Comparison of ENCODE assay signal across 8 cellular contexts in genomic region chr20:31605902-31606677, GRCh38. TPM values are rescaled to one million over a fixed set of nuclear protein-coding genes. Genes with fewer than 3 reads are reported as not detected.
DNase-seq lines count a peak whose midpoint lies in the region; ATAC-seq and TF ChIP-seq lines count a peak whose summit lies in the region.

No MANE protein-coding gene starts in this region.

- no peak for TF ChIP-seq CTCF in astrocyte of the cerebellum (IDR thresholded peaks at IDR 0.05; ENCODE audit: low read depth, low read length, missing control alignments)

- no peaks in the 10 kb centered on the region for H3K9me3 Mint-ChIP-seq in immature natural killer cell
- H3K9me3 Mint-ChIP-seq in stimulated activated memory B cell treated with anti-CD40 and anti-IgM and Interleukin-4, amounts not matched to agents 10 μg/mL and 1 μg/mL and 100 μg/mL, for 72 hours: no peaks in the 10 kb centered on the region

- peak overlapping the region; percentile 65 for H3K4me3 ChIP-seq in astrocyte of the cerebellum (ENCODE audit: low read depth, low read length)

- H3K4me3 Mint-ChIP-seq in immature natural killer cell: peak overlapping the region; percentile 92 to 97 (median 94)
- H3K4me3 Mint-ChIP-seq in stimulated activated memory B cell treated with anti-CD40 and anti-IgM and Interleukin-4, amounts not matched to agents 10 μg/mL and 1 μg/mL and 100 μg/mL, for 72 hours: peak overlapping the region; percentile 96

- ATAC-seq in stimulated activated memory B cell treated with anti-CD40 and anti-IgM and Interleukin-4, amounts not matched to agents 10 μg/mL and 1 μg/mL and 100 μg/mL, for 72 hours: no peak
- no peak for ATAC-seq in HG02840 (IDR thresholded peaks at IDR 0.05; ENCODE audit: low FRiP score, unreplicated experiment)

- in situ Hi-C loops in astrocyte of the cerebellum (cut with HindIII; ENCODE audit: low sequenced_read_pairs): no loop called here

- peaks cover 22 to 31% (median 28%) of the 10 kb centered on the region in 3 donors for H3K27me3 Mint-ChIP-seq in immature natural killer cell (ENCODE audit: low read depth in 3 of 3)
- H3K27me3 Mint-ChIP-seq in stimulated activated memory B cell treated with anti-CD40 and anti-IgM and Interleukin-4, amounts not matched to agents 10 μg/mL and 1 μg/mL and 100 μg/mL, for 72 hours: peaks cover 53% of the 10 kb centered on the region

- DNase-seq in ELF-1 (ENCODE audit: low read depth, low spot score) (peak; percentile 36), NCI-H1105 (lab: John Stamatoyannopoulos, UW) (peak; percentile 27), astrocyte of the cerebellum (ENCODE audit: low read depth) (no peak), immature natural killer cell (peak in 1 of 3 donors; percentile 10), SIG-M5 treated with dmso at 0.1 percent for 504 hours (lab: John Stamatoyannopoulos, UW; ENCODE audit: unreplicated experiment) (no peak)
- DNase-seq in stimulated activated CD8-positive, alpha-beta memory T cell treated with anti-CD3 and anti-CD28 coated beads, Interleukin-4, amount 100 ng/mL, for 48 hours: no peak

- no peaks in the 10 kb centered on the region for H3K36me3 Mint-ChIP-seq in immature natural killer cell
- no peaks in the 10 kb centered on the region for H3K36me3 Mint-ChIP-seq in stimulated activated memory B cell treated with anti-CD40 and anti-IgM and Interleukin-4, amounts not matched to agents 10 μg/mL and 1 μg/mL and 100 μg/mL, for 72 hours

- H3K4me1 Mint-ChIP-seq in immature natural killer cell: peaks cover 27 to 37% of the 10 kb centered on the region in 2 donors
- H3K4me1 Mint-ChIP-seq in stimulated activated memory B cell treated with anti-CD40 and anti-IgM and Interleukin-4, amounts not matched to agents 10 μg/mL and 1 μg/mL and 100 μg/mL, for 72 hours: peaks cover 35% of the 10 kb centered on the region

- peak overlapping the region in 3 of 6 donors; percentile 20 to 88 (median 40) for H3K27ac Mint-ChIP-seq in immature natural killer cell
- H3K27ac Mint-ChIP-seq in stimulated activated memory B cell treated with anti-CD40 and anti-IgM and Interleukin-4, amounts not matched to agents 10 μg/mL and 1 μg/mL and 100 μg/mL, for 72 hours: peak overlapping the region; percentile 37

RNA-seq across cellular contexts. Expression of gene ID1, which starts 1.0 kb away (rescaled TPM):
- 1 to 10 TPM; 1.4 to 4.2 (median 1.9) TPM for polyA plus RNA-seq in immature natural killer cell

RNA-seq across cellular contexts. Expression of gene COX4I2, which starts 31.6 kb away (rescaled TPM):
- polyA plus RNA-seq in immature natural killer cell: not detected

Comparison
In these comparisons a context has a peak if more than half of its experiments do, and no peak if none do; other contexts are left out.
1. DNase-seq: peak in ELF-1 (single experiment) and NCI-H1105 (single experiment); none in astrocyte of the cerebellum (single experiment), SIG-M5 treated with dmso at 0.1 percent for 504 hours (single experiment) and stimulated activated CD8-positive, alpha-beta memory T cell treated with anti-CD3 and anti-CD28 coated beads, Interleukin-4, amount 100 ng/mL, for 48 hours (single experiment).